Comparison of ENCODE assay signal across 33 cellular contexts in the genomic region with DNA sequence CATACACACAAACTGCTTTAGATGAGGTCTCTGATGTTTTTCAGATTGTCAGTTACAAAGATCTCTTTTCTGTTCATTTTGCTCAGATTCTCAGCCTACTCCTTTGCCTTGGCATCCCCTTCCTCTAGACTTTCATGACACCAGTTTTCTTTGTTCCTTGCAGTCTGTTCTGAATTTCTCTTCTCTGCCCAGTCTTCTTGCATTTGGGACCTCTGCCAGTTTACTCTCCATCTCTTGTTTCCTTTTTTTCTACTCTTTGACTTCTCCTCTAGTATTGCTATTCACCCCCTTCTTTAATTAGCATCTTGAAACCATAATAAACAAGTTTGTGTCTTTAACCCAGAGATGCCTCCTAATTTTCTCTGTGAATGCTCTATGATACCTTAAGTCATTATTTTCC. TPM values are rescaled to one million over a fixed set of nuclear protein-coding genes. Genes with fewer than 3 reads are reported as not detected.
"Had no signal": no experiment of that assay in that cellular context is flagged by ENCODE, and none has a peak within 500 bp of the region (broad histone marks: within the 10 kb centered on the region; RNA-seq: fewer than 3 reads in every experiment).

No MANE protein-coding gene starts in this region.

- H3K27ac ChIP-seq: ascending aorta, brain microvascular endothelial cell, coronary artery, esophagus muscularis mucosa, foreskin keratinocyte, gastrocnemius medialis, WERI-Rb-1 had no signal

- H3K27ac Mint-ChIP-seq: activated CD4-positive, alpha-beta memory T cell treated with anti-CD3 and anti-CD28 coated beads for 36 hours; activated CD4-positive, alpha-beta T cell treated with anti-CD3 and anti-CD28 coated beads for 36 hours; activated CD4-positive, alpha-beta T cell treated with anti-CD3 and anti-CD28 coated beads, Interleukin-2, amount 10 ng/mL, durations not matched to agents 24 days and 14 days; activated CD8-positive, alpha-beta memory T cell treated with anti-CD3 and anti-CD28 coated beads, Interleukin-2, amount 10 ng/mL, durations not matched to agents 7 days and 5 days; activated CD8-positive, alpha-beta T cell treated with anti-CD3 and anti-CD28 coated beads, Interleukin-2, amount 10 ng/mL, durations not matched to agents 7 days and 5 days; activated naive CD4-positive, alpha-beta T cell treated with anti-CD3 and anti-CD28 coated beads, Interleukin-2, amount 10 ng/mL, durations not matched to agents 7 days and 5 days; activated naive CD4-positive, alpha-beta T cell treated with anti-CD3 and anti-CD28 coated beads, Interleukin-2, amount 50 U/mL, for 72 hours; activated naive CD8-positive, alpha-beta T cell treated with anti-CD3 and anti-CD28 coated beads, Interleukin-2, amount 10 ng/mL, durations not matched to agents 7 days and 5 days; activated T-cell treated with anti-CD3 and anti-CD28 coated beads, Interleukin-2, amount 50 U/mL, for 72 hours; effector memory CD8-positive, alpha-beta T cell; T-helper 17 cell; T-helper 2 cell treated with Interferon-gamma antibody and Interleukin-4, amounts not matched to agents 5 μg/mL and 100 μg/mL, for 36 hours had no signal

- H3K27me3 Mint-ChIP-seq: activated naive CD4-positive, alpha-beta T cell treated with anti-CD3 and anti-CD28 coated beads, Interleukin-2, amount 10 ng/mL, durations not matched to agents 7 days and 5 days; T-helper 17 cell had no signal

- H3K4me1 ChIP-seq: ascending aorta, foreskin keratinocyte, gastrocnemius medialis had no signal

- H3K27me3 ChIP-seq: ascending aorta, brain microvascular endothelial cell, esophagus muscularis mucosa, foreskin keratinocyte, gastrocnemius medialis had no signal

- H3K4me3 ChIP-seq: ascending aorta, coronary artery, esophagus muscularis mucosa, gastrocnemius medialis had no signal

- H3K9me3 Mint-ChIP-seq: activated CD4-positive, alpha-beta memory T cell treated with anti-CD3 and anti-CD28 coated beads for 36 hours; activated CD4-positive, alpha-beta T cell treated with anti-CD3 and anti-CD28 coated beads, Interleukin-2, amount 10 ng/mL, durations not matched to agents 24 days and 14 days; activated naive CD4-positive, alpha-beta T cell treated with anti-CD3 and anti-CD28 coated beads, Interleukin-2, amount 10 ng/mL, durations not matched to agents 7 days and 5 days; activated naive CD4-positive, alpha-beta T cell treated with anti-CD3 and anti-CD28 coated beads, Interleukin-2, amount 50 U/mL, for 72 hours; activated naive CD8-positive, alpha-beta T cell treated with anti-CD3 and anti-CD28 coated beads, Interleukin-2, amount 10 ng/mL, durations not matched to agents 7 days and 5 days; activated T-cell treated with anti-CD3 and anti-CD28 coated beads, Interleukin-2, amount 50 U/mL, for 72 hours; effector memory CD8-positive, alpha-beta T cell; T-helper 2 cell treated with Interferon-gamma antibody and Interleukin-4, amounts not matched to agents 5 μg/mL and 100 μg/mL, for 36 hours had no signal

- H3K9me3 ChIP-seq: ascending aorta, esophagus muscularis mucosa, gastrocnemius medialis had no signal

- H3K4me1 Mint-ChIP-seq: activated CD4-positive, alpha-beta T cell treated with anti-CD3 and anti-CD28 coated beads for 36 hours; activated CD4-positive, alpha-beta T cell treated with anti-CD3 and anti-CD28 coated beads, Interleukin-2, amount 10 ng/mL, durations not matched to agents 24 days and 14 days; activated CD8-positive, alpha-beta memory T cell treated with anti-CD3 and anti-CD28 coated beads, Interleukin-2, amount 10 ng/mL, durations not matched to agents 7 days and 5 days; activated naive CD4-positive, alpha-beta T cell treated with anti-CD3 and anti-CD28 coated beads, Interleukin-2, amount 10 ng/mL, durations not matched to agents 7 days and 5 days; activated naive CD8-positive, alpha-beta T cell treated with anti-CD3 and anti-CD28 coated beads, Interleukin-2, amount 10 ng/mL, durations not matched to agents 7 days and 5 days; central memory CD8-positive, alpha-beta T cell; T-helper 17 cell had no signal

- H3K36me3 ChIP-seq: ascending aorta, brain microvascular endothelial cell, esophagus muscularis mucosa, gastrocnemius medialis, WERI-Rb-1 had no signal

- H3K36me3 Mint-ChIP-seq: activated CD4-positive, alpha-beta memory T cell treated with anti-CD3 and anti-CD28 coated beads for 36 hours; activated CD8-positive, alpha-beta memory T cell treated with anti-CD3 and anti-CD28 coated beads, Interleukin-2, amount 10 ng/mL, durations not matched to agents 7 days and 5 days; activated naive CD4-positive, alpha-beta T cell treated with anti-CD3 and anti-CD28 coated beads, Interleukin-2, amount 10 ng/mL, durations not matched to agents 7 days and 5 days; activated naive CD4-positive, alpha-beta T cell treated with anti-CD3 and anti-CD28 coated beads, Interleukin-2, amount 50 U/mL, for 72 hours; activated naive CD8-positive, alpha-beta T cell treated with anti-CD3 and anti-CD28 coated beads, Interleukin-2, amount 10 ng/mL, durations not matched to agents 7 days and 5 days had no signal

- DNase-seq: activated CD4-positive, alpha-beta memory T cell treated with anti-CD3 and anti-CD28 coated beads for 36 hours; activated CD4-positive, alpha-beta T cell treated with anti-CD3 and anti-CD28 coated beads for 36 hours; activated CD4-positive, alpha-beta T cell treated with anti-CD3 and anti-CD28 coated beads, Interleukin-2, amount 10 ng/mL, durations not matched to agents 24 days and 14 days; activated CD4-positive, CD25-positive, alpha-beta regulatory T cell; activated CD4-positive, CD25-positive, alpha-beta regulatory T cell treated with anti-CD3 and anti-CD28 coated beads, Interleukin-2, amount 50 U/mL, for 72 hours; activated CD8-positive, alpha-beta memory T cell treated with anti-CD3 and anti-CD28 coated beads, Interleukin-2, amount 10 ng/mL, durations not matched to agents 7 days and 5 days; activated CD8-positive, alpha-beta memory T cell treated with anti-CD3 and anti-CD28 coated beads, Interleukin-2, amount 50 U/mL, for 4 hours; activated CD8-positive, alpha-beta T cell treated with anti-CD3 and anti-CD28 coated beads, Interleukin-2, amount 10 ng/mL, durations not matched to agents 7 days and 5 days; activated gamma-delta T cell; activated naive CD4-positive, alpha-beta T cell; activated naive CD4-positive, alpha-beta T cell treated with anti-CD3 and anti-CD28 coated beads, Interleukin-2, amount 10 ng/mL, durations not matched to agents 7 days and 5 days; activated naive CD8-positive, alpha-beta T cell treated with anti-CD3 and anti-CD28 coated beads, Interleukin-2, amount 10 ng/mL, durations not matched to agents 7 days and 5 days; activated T-cell treated with anti-CD3 and anti-CD28 coated beads, Interleukin-2, amount 50 U/mL, for 1 hour; activated T-cell treated with anti-CD3 and anti-CD28 coated beads, Interleukin-2, amount 50 U/mL, for 72 hours; brain microvascular endothelial cell; dermis blood vessel endothelial cell; effector CD4-positive, alpha-beta T cell; effector memory CD8-positive, alpha-beta T cell; erythroblast; foreskin keratinocyte; gastrocnemius medialis; head of caudate nucleus; T-helper 1 cell; T-helper 17 cell; T1000; WERI-Rb-1 had no signal

- H3K4me3 Mint-ChIP-seq: activated CD4-positive, alpha-beta memory T cell treated with anti-CD3 and anti-CD28 coated beads for 36 hours; activated CD4-positive, alpha-beta T cell treated with anti-CD3 and anti-CD28 coated beads for 36 hours; activated CD4-positive, alpha-beta T cell treated with anti-CD3 and anti-CD28 coated beads, Interleukin-2, amount 10 ng/mL, durations not matched to agents 24 days and 14 days; activated CD8-positive, alpha-beta memory T cell treated with anti-CD3 and anti-CD28 coated beads, Interleukin-2, amount 10 ng/mL, durations not matched to agents 7 days and 5 days; activated CD8-positive, alpha-beta T cell treated with anti-CD3 and anti-CD28 coated beads, Interleukin-2, amount 10 ng/mL, durations not matched to agents 7 days and 5 days; activated naive CD4-positive, alpha-beta T cell treated with anti-CD3 and anti-CD28 coated beads, Interleukin-2, amount 10 ng/mL, durations not matched to agents 7 days and 5 days; activated naive CD8-positive, alpha-beta T cell treated with anti-CD3 and anti-CD28 coated beads, Interleukin-2, amount 10 ng/mL, durations not matched to agents 7 days and 5 days; activated T-cell treated with anti-CD3 and anti-CD28 coated beads, Interleukin-2, amount 50 U/mL, for 72 hours; central memory CD8-positive, alpha-beta T cell; effector memory CD8-positive, alpha-beta T cell; T-helper 17 cell; T-helper 2 cell treated with Interferon-gamma antibody and Interleukin-4, amounts not matched to agents 5 μg/mL and 100 μg/mL, for 36 hours had no signal

- ATAC-seq: activated CD4-positive, alpha-beta T cell treated with anti-CD3 and anti-CD28 coated beads for 36 hours; activated CD8-positive, alpha-beta memory T cell treated with anti-CD3 and anti-CD28 coated beads, Interleukin-2, amount 10 ng/mL, durations not matched to agents 7 days and 5 days; activated CD8-positive, alpha-beta T cell treated with anti-CD3 and anti-CD28 coated beads, Interleukin-2, amount 10 ng/mL, durations not matched to agents 7 days and 5 days; activated naive CD4-positive, alpha-beta T cell treated with anti-CD3 and anti-CD28 coated beads, Interleukin-2, amount 50 U/mL, for 72 hours; activated T-cell treated with anti-CD3 and anti-CD28 coated beads, Interleukin-2, amount 50 U/mL, for 72 hours; effector memory CD8-positive, alpha-beta T cell; foreskin keratinocyte; gastrocnemius medialis; T-helper 17 cell had no signal

RNA-seq across cellular contexts. Expression of gene EDNRB, which starts 26.1 kb away (rescaled TPM):
- total RNA-seq: activated CD4-positive, alpha-beta memory T cell treated with anti-CD3 and anti-CD28 coated beads for 36 hours; activated CD4-positive, alpha-beta T cell treated with anti-CD3 and anti-CD28 coated beads for 36 hours; activated CD4-positive, alpha-beta T cell treated with anti-CD3 and anti-CD28 coated beads, Interleukin-2, amount 10 ng/mL, durations not matched to agents 24 days and 14 days; activated CD8-positive, alpha-beta memory T cell treated with anti-CD3 and anti-CD28 coated beads for 36 hours; activated CD8-positive, alpha-beta memory T cell treated with anti-CD3 and anti-CD28 coated beads, Interleukin-2, amount 10 ng/mL, durations not matched to agents 7 days and 5 days; activated CD8-positive, alpha-beta T cell treated with anti-CD3 and anti-CD28 coated beads, Interleukin-2, amount 10 ng/mL, durations not matched to agents 7 days and 5 days; activated naive CD4-positive, alpha-beta T cell treated with anti-CD3 and anti-CD28 coated beads, Interleukin-2, amount 50 U/mL, for 72 hours; activated naive CD8-positive, alpha-beta T cell treated with anti-CD3 and anti-CD28 coated beads, Interleukin-2, amount 10 ng/mL, durations not matched to agents 7 days and 5 days; activated T-cell treated with anti-CD3 and anti-CD28 coated beads, Interleukin-2, amount 50 U/mL, for 72 hours; foreskin keratinocyte; T-helper 17 cell had no signal
- polyA plus RNA-seq: foreskin keratinocyte had no signal
